In the genomic region with DNA sequence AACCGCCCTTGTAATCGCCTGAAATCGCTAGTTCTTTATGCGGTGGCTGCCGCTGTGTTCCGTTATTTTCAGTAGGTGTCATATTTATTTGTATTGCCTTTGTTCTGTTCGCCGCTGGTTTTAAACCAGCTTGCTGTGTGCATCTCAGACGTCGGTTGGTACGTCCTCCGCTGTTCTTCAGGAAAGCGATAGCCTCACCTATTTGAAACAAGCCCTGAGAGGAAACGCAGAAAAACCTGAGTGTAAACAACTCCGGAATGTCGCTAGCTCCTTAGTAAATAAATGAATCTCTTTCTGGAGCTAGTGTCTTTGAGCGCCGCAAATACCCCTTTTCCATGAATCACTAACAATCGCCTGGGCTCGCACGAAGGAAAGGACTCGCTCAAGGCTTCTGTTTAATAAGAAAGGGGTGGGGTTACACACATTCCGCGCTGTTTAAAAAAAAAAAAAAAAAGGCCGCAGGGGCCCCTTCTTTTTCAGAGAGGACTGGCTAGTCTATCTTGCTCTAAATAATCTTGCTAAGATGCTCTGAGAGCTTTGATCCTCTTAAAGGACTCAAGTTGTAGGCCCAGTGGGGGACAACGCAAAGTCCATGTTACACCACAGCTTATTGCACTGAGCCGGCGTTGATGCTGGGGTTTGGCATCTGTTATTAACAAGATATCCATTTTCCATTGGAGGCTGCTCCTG, we compare ENCODE assay signal across 10 cellular contexts. TPM values are rescaled to one million over a fixed set of nuclear protein-coding genes. Genes with fewer than 3 reads are reported as not detected.
A peak's percentile ranks its signal among the peaks of the same experiment; 100 is the strongest.
DNase-seq lines count a peak whose midpoint lies in the region; ATAC-seq, FAIRE-seq and TF ChIP-seq lines count a peak whose summit lies in the region.
"Had no signal": no experiment of that assay in that cellular context is flagged by ENCODE, and none has a peak within 500 bp of the region (broad histone marks: within the 10 kb centered on the region; RNA-seq: fewer than 3 reads in every experiment).

No MANE protein-coding gene starts in this region.

- no peak for DNase-seq in GM19239 (ENCODE audit: insufficient read length, low spot score)
- DNase-seq in T-cell = no peak
- DNase-seq in endothelial cell (ENCODE audit: low spot score) = no peak
- no peak for DNase-seq in gastrocnemius medialis
- DNase-seq in occipital lobe (lab: John Stamatoyannopoulos, UW) = no peak
- DNase-seq in prostate gland (ENCODE audit: low spot score) = no peak
- DNase-seq in NCI-H1694 (lab: John Stamatoyannopoulos, UW) = no peak
- DNase-seq: NCI-H446 treated with DMSO at 0.1 percent for 48 hours; stimulated activated CD4-positive, alpha-beta T cell treated with anti-CD3 and anti-CD28 coated beads, Interleukin-15, amount 100 ng/mL, for 24 hours had no signal

- no peaks in the 10 kb centered on the region for H3K36me3 ChIP-seq in gastrocnemius medialis
- H3K36me3 ChIP-seq in prostate gland = no peaks in the 10 kb centered on the region

- FAIRE-seq in GM19239 (lab: Jason Lieb, UNC) = peak; percentile 18

- H3K27me3 ChIP-seq in gastrocnemius medialis = peaks cover 0 to 53% (median 36%) of the 10 kb centered on the region in 3 donors
- no peaks in the 10 kb centered on the region for H3K27me3 ChIP-seq in prostate gland (replicated peaks; ENCODE audit: insufficient read depth)

- intact Hi-C loops in gastrocnemius medialis (cut with DNase I; ENCODE audit: low total_unique reads) = loop anchor here (5.0 kb wide), 1 partner anchor 130 kb away; the partner anchor contains the start of gene LNPK
- intact Hi-C loops in prostate gland (cut with DNase I) = no loop called here

- POLR2A ChIA-PET in T-cell (lab: Charles Lee) = interaction anchor here in 1 of 2 donors (0.6 to 0.7 kb wide), 2 partner anchors 7 to 351 kb away, joined by 3 read pairs; no protein-coding TSS in a partner anchor

- ATAC-seq in T-cell (replicated peaks in 1 of 4) (no peak), gastrocnemius medialis (no peak), GM18517 (IDR thresholded peaks at IDR 0.05; ENCODE audit: unreplicated experiment) (no peak)

- H3K27ac Mint-ChIP-seq in T-cell = peak overlapping the region in 1 of 2 donors; percentile 47
- peak overlapping the region; percentile 49 for H3K27ac Mint-ChIP-seq in endothelial cell (ENCODE audit: unreplicated experiment)

- TF ChIP-seq POLR2A in gastrocnemius medialis (IDR thresholded peaks at IDR 0.05) (no peak), prostate gland (IDR thresholded peaks at IDR 0.05) (no peak)

- H3K4me1 Mint-ChIP-seq in T-cell (peaks cover 32 to 53% (median 51%) of the 10 kb centered on the region in 3 donors), endothelial cell (ENCODE audit: unreplicated experiment) (peaks cover 35% of the 10 kb centered on the region)

- H3K9me3 ChIP-seq in gastrocnemius medialis (no peaks in the 10 kb centered on the region), prostate gland (no peaks in the 10 kb centered on the region)

- TF ChIP-seq CTCF in endothelial cell (IDR thresholded peaks at IDR 0.05; ENCODE audit: unreplicated experiment) = no peak
- TF ChIP-seq CTCF in gastrocnemius medialis (IDR thresholded peaks at IDR 0.05 in 4 of 5, conservative IDR thresholded peaks at IDR 0.05 in 1 of 5) = no peak
- TF ChIP-seq CTCF in prostate gland (IDR thresholded peaks at IDR 0.05) = no peak

- H3K36me3 Mint-ChIP-seq in T-cell (no peaks in the 10 kb centered on the region), endothelial cell (ENCODE audit: low read depth, unreplicated experiment) (peaks cover 6% of the 10 kb centered on the region)

- H3K27ac ChIP-seq in gastrocnemius medialis = peak overlapping the region; percentile 83 to 95 (median 86)
- peak overlapping the region in 1 of 2 donors; percentile 5 for H3K27ac ChIP-seq in prostate gland

- CTCF ChIA-PET in T-cell (lab: Charles Lee) = interaction anchor here (0.6 to 2.2 kb wide), 11 partner anchors 8 to 1018 kb away, joined by 3 to 5 read pairs (median 4); no protein-coding TSS in a partner anchor

- peaks cover 76 to 84% of the 10 kb centered on the region in 2 donors for H3K27me3 Mint-ChIP-seq in T-cell
- H3K27me3 Mint-ChIP-seq in endothelial cell (ENCODE audit: unreplicated experiment) = peaks cover 45% of the 10 kb centered on the region

- WGBS in prostate gland = 56% methylated on average over 28 of the region's 28 CpGs

- in situ Hi-C loops in gastrocnemius medialis (cut with MboI; ENCODE audit: low sequenced_read_pairs in 4 of 4) = loop anchor here in 3 of 4 donors (25.0 kb wide), 2 partner anchors 680 to 1030 kb away; no protein-coding TSS in a partner anchor

- H3K4me3 Mint-ChIP-seq in T-cell = peak overlapping the region; percentile 74 to 79 (median 77)
- peak overlapping the region; percentile 87 for H3K4me3 Mint-ChIP-seq in endothelial cell (ENCODE audit: unreplicated experiment)

- H3K9me3 Mint-ChIP-seq in T-cell (no peaks in the 10 kb centered on the region), endothelial cell (ENCODE audit: unreplicated experiment) (no peaks in the 10 kb centered on the region)

- H3K4me3 ChIP-seq in gastrocnemius medialis (peak overlapping the region; percentile 9 to 68 (median 42)), prostate gland (no peak overlapping the region)

- H3K4me1 ChIP-seq in gastrocnemius medialis = peaks cover 10 to 15% of the 10 kb centered on the region in 2 donors
- H3K4me1 ChIP-seq in prostate gland (replicated peaks) = no peaks in the 10 kb centered on the region

RNA-seq across cellular contexts. Expression of gene HOXD8, which starts 3.0 kb away (rescaled TPM):
- total RNA-seq in T-cell (not detected), endothelial cell (ENCODE audit: unreplicated experiment) (9.3 TPM), gastrocnemius medialis (10 to 100 TPM in 1 of 4 donors, 1 to 10 TPM in 3; 4.0 to 12.0 (median 7.2) TPM), occipital lobe (not detected), prostate gland (10 to 100 TPM; 10.4 to 30.8 TPM)

RNA-seq across cellular contexts. Expression of gene HOXD9, which starts 10.0 kb away (rescaled TPM):
- under 1 TPM in 2 of 5 donors, not detected in 3; 0.13 to 0.15 TPM for total RNA-seq in T-cell
- 0.56 TPM for total RNA-seq in endothelial cell (ENCODE audit: unreplicated experiment)
- total RNA-seq in gastrocnemius medialis = 1 to 10 TPM in 2 of 4 donors, under 1 TPM in 2; 0.33 to 1.8 (median 0.78) TPM
- total RNA-seq in occipital lobe = not detected
- total RNA-seq in prostate gland = 10 to 100 TPM in 1 of 2 donors, 1 to 10 TPM in 1; 5.9 to 29.1 TPM

RNA-seq across cellular contexts. Expression of gene HOXD10, which starts 16.0 kb away (rescaled TPM):
- total RNA-seq in T-cell (not detected), endothelial cell (ENCODE audit: unreplicated experiment) (not detected), gastrocnemius medialis (under 1 TPM in 1 of 4 donors, not detected in 3; 0.15 TPM), occipital lobe (not detected), prostate gland (10 to 100 TPM; 10.4 to 32.5 TPM)

RNA-seq across cellular contexts. Expression of gene HOXD4, which starts 18.8 kb away (rescaled TPM):
- total RNA-seq in T-cell (not detected), endothelial cell (ENCODE audit: unreplicated experiment) (3.5 TPM), gastrocnemius medialis (1 to 10 TPM in 1 of 4 donors, under 1 TPM in 1, not detected in 2; 0.29 to 1.4 TPM), occipital lobe (not detected), prostate gland (1 to 10 TPM; 1.2 to 6.7 TPM)

RNA-seq across cellular contexts. Expression of gene HOXD3, which starts 24.6 kb away (rescaled TPM):
- total RNA-seq in T-cell (under 1 TPM in 1 of 5 donors, not detected in 4; 0.44 TPM), endothelial cell (ENCODE audit: unreplicated experiment) (4.1 TPM), gastrocnemius medialis (1 to 10 TPM in 1 of 4 donors, under 1 TPM in 2, not detected in 1; 0.36 to 1.7 (median 0.64) TPM), occipital lobe (not detected), prostate gland (1 to 10 TPM; 2.2 to 5.3 TPM)

Comparison
In these comparisons a context has a peak if more than half of its experiments do, and no peak if none do; other contexts are left out.
1. H3K4me3 ChIP-seq: peak in gastrocnemius medialis (4 of 4); none in prostate gland (0 of 2).
2. RNA of gene HOXD10, which starts 16.0 kb away (total RNA-seq): 10.4 to 32.5 TPM in prostate gland; not detected in T-cell, not detected in endothelial cell (single experiment), 0.15 TPM in gastrocnemius medialis and not detected in occipital lobe (single experiment); every median in the first group is over 4 times any median in the second.